In the genomic region with DNA sequence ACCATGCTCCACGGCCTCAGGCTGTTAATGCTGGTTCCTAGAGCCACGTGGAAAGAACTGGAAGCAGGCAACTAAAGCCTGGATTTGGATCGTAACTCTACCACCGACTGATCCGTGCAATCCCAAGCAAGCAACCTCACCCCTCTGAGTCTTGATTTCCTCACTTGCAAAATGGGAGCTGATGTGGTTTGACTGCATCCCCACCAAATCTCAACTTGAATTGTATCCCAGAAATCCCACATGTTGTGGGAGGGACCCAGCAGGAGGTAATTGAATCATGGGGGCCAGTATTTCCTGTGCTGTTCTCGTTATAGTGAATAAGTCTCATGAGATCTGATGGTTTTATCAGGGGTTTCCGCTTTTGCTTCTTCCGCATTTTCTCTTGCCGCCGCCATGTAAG, we compare ENCODE assay signal across 25 cellular contexts. TPM values are rescaled to one million over a fixed set of nuclear protein-coding genes. Genes with fewer than 3 reads are reported as not detected.
DNase-seq lines count a peak whose midpoint lies in the region; ATAC-seq and TF ChIP-seq lines count a peak whose summit lies in the region.
"Had no signal": no experiment of that assay in that cellular context is flagged by ENCODE, and none has a peak within 500 bp of the region (broad histone marks: within the 10 kb centered on the region; RNA-seq: fewer than 3 reads in every experiment).

No MANE protein-coding gene starts in this region.

- H3K79me2 ChIP-seq in GM23248 (ENCODE audit: insufficient read depth) = no peaks in the 10 kb centered on the region

- H3K27me3 ChIP-seq in GM23248 (replicated peaks; ENCODE audit: insufficient read depth) = no peaks in the 10 kb centered on the region
- H3K27me3 ChIP-seq: esophagus squamous epithelium, Peyer's patch, stomach had no signal

- no peaks in the 10 kb centered on the region for H3K9me3 ChIP-seq in GM23248 (ENCODE audit: low read depth)
- no peaks in the 10 kb centered on the region for H3K9me3 ChIP-seq in T-helper 17 cell (ENCODE audit: control insufficient read depth, low read length, poor library complexity, severe bottlenecking)
- H3K9me3 ChIP-seq: A549, Caco-2, esophagus squamous epithelium, Peyer's patch, stomach, tibial artery had no signal

- H3F3A ChIP-seq in GM23248 (ENCODE audit: insufficient read depth) = no peaks in the 10 kb centered on the region; the same call in 1 of the 2 replicates

- H3K4me3 ChIP-seq in AG04449 (ENCODE audit: low read depth, low read length) (peak overlapping the region; percentile 16), GM23248 (peak overlapping the region; percentile 27), astrocyte of the cerebellum (ENCODE audit: low read depth, low read length) (no peak overlapping the region), fibroblast of pulmonary artery (replicated peaks; ENCODE audit: low read depth, low read length) (no peak overlapping the region)
- H3K4me3 ChIP-seq: A549, esophagus squamous epithelium, Peyer's patch, smooth muscle cell, stomach, tibial artery had no signal

- no peak for TF ChIP-seq CTCF in AG04449 (IDR thresholded peaks at IDR 0.05; ENCODE audit: insufficient read depth, low read length, missing control alignments)
- no peak for TF ChIP-seq CTCF in astrocyte of the cerebellum (IDR thresholded peaks at IDR 0.05; ENCODE audit: low read depth, low read length, missing control alignments)
- TF ChIP-seq CTCF in fibroblast of pulmonary artery (IDR thresholded peaks at IDR 0.05; ENCODE audit: low read length, missing control alignments) = no peak

- no peak overlapping the region for H3K4me3 Mint-ChIP-seq in T-helper 17 cell
- H3K4me3 Mint-ChIP-seq: activated CD4-positive, alpha-beta memory T cell treated with anti-CD3 and anti-CD28 coated beads for 36 hours; activated naive CD4-positive, alpha-beta T cell treated with anti-CD3 and anti-CD28 coated beads, Interleukin-2, amount 10 ng/mL, durations not matched to agents 7 days and 5 days; H9; natural killer cell treated with Interleukin-12 subunit alpha and Interleukin-12 subunit beta and Interleukin-15 and Interleukin-18, amount 100 ng/mL, for 72 hours had no signal

- CTCF ChIA-PET in AG04449 (lab: Yijun Ruan, JAX) = interaction anchor here (0.6 to 3.6 kb wide), 22 partner anchors 8 to 203 kb away, joined by 3 to 39 read pairs (median 4); no protein-coding TSS in a partner anchor

- peak overlapping the region; percentile 37 for H3K27ac ChIP-seq in GM23248
- H3K27ac ChIP-seq: esophagus squamous epithelium, Peyer's patch, stomach, tibial artery had no signal

- H4K20me1 ChIP-seq in GM23248 (ENCODE audit: insufficient read depth) = no peaks in the 10 kb centered on the region

- in situ Hi-C loops in GM23248 (cut with MboI) = no loop called here
- in situ Hi-C loops in astrocyte of the cerebellum (cut with HindIII; ENCODE audit: low sequenced_read_pairs) = no loop called here

- no peak for ATAC-seq in T-helper 17 cell

- H3K9ac ChIP-seq in GM23248 = peak overlapping the region; percentile 32; the same call in 1 of the 2 replicates

- H3K4me1 Mint-ChIP-seq in T-helper 17 cell = peaks cover 3% of the 10 kb centered on the region
- H3K4me1 Mint-ChIP-seq: activated naive CD4-positive, alpha-beta T cell treated with anti-CD3 and anti-CD28 coated beads, Interleukin-2, amount 10 ng/mL, durations not matched to agents 7 days and 5 days had no signal

- peaks cover 3% of the 10 kb centered on the region for H3K36me3 Mint-ChIP-seq in T-helper 17 cell (ENCODE audit: low read depth)
- H3K36me3 Mint-ChIP-seq: activated CD4-positive, alpha-beta memory T cell treated with anti-CD3 and anti-CD28 coated beads for 36 hours; activated naive CD4-positive, alpha-beta T cell treated with anti-CD3 and anti-CD28 coated beads, Interleukin-2, amount 10 ng/mL, durations not matched to agents 7 days and 5 days; natural killer cell treated with Interleukin-12 subunit alpha and Interleukin-12 subunit beta and Interleukin-15 and Interleukin-18, amount 100 ng/mL, for 72 hours had no signal

- H3K4me2 ChIP-seq in GM23248 (ENCODE audit: unreplicated experiment) = peak overlapping the region; percentile 49
- H3K4me2 ChIP-seq: smooth muscle cell had no signal

- H3K9me2 ChIP-seq in GM23248 (ENCODE audit: insufficient read depth) = no peaks in the 10 kb centered on the region

- WGBS in GM23248 (ENCODE audit: low coverage in 1 of 2, low lambda C conversion rate in 2 of 2, missing lambda C conversion rate in 2 of 2), 2 experiments = 31 to 33% methylated on average over 10 of the region's 10 CpGs

- H3K36me3 ChIP-seq in GM23248 (ENCODE audit: low read depth) = no peaks in the 10 kb centered on the region
- H3K36me3 ChIP-seq: esophagus squamous epithelium, Peyer's patch, stomach, tibial artery had no signal

- no peak overlapping the region for H3K27ac Mint-ChIP-seq in T-helper 17 cell
- H3K27ac Mint-ChIP-seq: activated CD4-positive, alpha-beta memory T cell treated with anti-CD3 and anti-CD28 coated beads for 36 hours; activated naive CD4-positive, alpha-beta T cell treated with anti-CD3 and anti-CD28 coated beads, Interleukin-2, amount 10 ng/mL, durations not matched to agents 7 days and 5 days; H9; natural killer cell treated with Interleukin-12 subunit alpha and Interleukin-12 subunit beta and Interleukin-15 and Interleukin-18, amount 100 ng/mL, for 72 hours had no signal

- POLR2A ChIA-PET in AG04449 (lab: Yijun Ruan, JAX) = no interaction called here

- H3K4me1 ChIP-seq in GM23248 (ENCODE audit: insufficient read depth) = peaks cover 15% of the 10 kb centered on the region; the same call in 1 of the 2 replicates
- H3K4me1 ChIP-seq: tibial artery had no signal

- peaks cover 22% of the 10 kb centered on the region for H3K27me3 Mint-ChIP-seq in T-helper 17 cell

- DNase-seq in AG04449 (ENCODE audit: low read depth, low spot score) (no peak), GM23248 (peak; percentile 73), astrocyte of the cerebellum (ENCODE audit: low read depth) (peak; percentile 73), fibroblast of pulmonary artery (ENCODE audit: low read depth) (peak; percentile 13), T-helper 17 cell (no peak), AML-193 (lab: John Stamatoyannopoulos, UW) (no peak), mesenteric fat pad (ENCODE audit: low spot score) (no peak), NCI-H82 (lab: John Stamatoyannopoulos, UW) (no peak)
- DNase-seq: DMS79 treated with DMSO at 0.1 percent for 48 hours, esophagus squamous epithelium, NCI-H1417 treated with DMSO at 0.1 percent for 48 hours, NCI-H2081 treated with DMSO at 0.1 percent for 48 hours, NCI-H226, SIG-M5 had no signal

- H2AFZ ChIP-seq in GM23248 = peak overlapping the region; percentile 71

RNA-seq across cellular contexts. Expression of a gene that starts 58.3 kb away (rescaled TPM):
- total RNA-seq in GM23248 (2014; rRNA removed; shearing (Covaris generic)) = not detected in 2 replicates
- polyA plus RNA-seq in GM23248 (2016; fragmentation: Nextera tagmentation; extraction: Ambion mirVana) = 0.24 TPM in 1 of 2 replicates, not detected in the other
- not detected for total RNA-seq in T-helper 17 cell
- total RNA-seq in mesenteric fat pad = 0.55 TPM
- total RNA-seq: activated CD4-positive, alpha-beta memory T cell treated with anti-CD3 and anti-CD28 coated beads for 36 hours; glomerular endothelial cell; smooth muscle cell had no signal

Comparison
In these comparisons a context has a peak if more than half of its experiments do, and no peak if none do; other contexts are left out.
1. DNase-seq: peak in GM23248 (single experiment), astrocyte of the cerebellum (single experiment) and fibroblast of pulmonary artery (single experiment); none in AG04449 (single experiment), T-helper 17 cell (0 of 3), AML-193 (0 of 2), mesenteric fat pad (single experiment) and NCI-H82 (single experiment).
2. H3K4me3 ChIP-seq: peak in AG04449 (single experiment) and GM23248 (single experiment); none in astrocyte of the cerebellum (single experiment) and fibroblast of pulmonary artery (single experiment).